In genomic region chr2:203330434-203330833, GRCh38 we compare ENCODE assay signal across 10 cellular contexts. TPM values are rescaled to one million over a fixed set of nuclear protein-coding genes. Genes with fewer than 3 reads are reported as not detected.
A peak's percentile ranks its signal among the peaks of the same experiment; 100 is the strongest.
DNase-seq lines count a peak whose midpoint lies in the region; ATAC-seq and TF ChIP-seq lines count a peak whose summit lies in the region.
"Had no signal": no experiment of that assay in that cellular context is flagged by ENCODE, and none has a peak within 500 bp of the region (broad histone marks: within the 10 kb centered on the region; RNA-seq: fewer than 3 reads in every experiment).

No MANE protein-coding gene starts in this region.

- H3K36me3 ChIP-seq in endodermal cell (ENCODE audit: control insufficient read depth, insufficient read depth, low read length) = no peaks in the 10 kb centered on the region

- H3K27ac ChIP-seq in endodermal cell (ENCODE audit: low read depth, low read length) = no peak overlapping the region

- H3K27ac Mint-ChIP-seq in activated T-cell treated with anti-CD3 and anti-CD28 coated beads, Interleukin-2, amount 50 U/mL, for 72 hours = no peak overlapping the region
- peak overlapping the region; percentile 40 for H3K27ac Mint-ChIP-seq in endodermal cell

- DNase-seq in activated T-cell treated with anti-CD3 and anti-CD28 coated beads, Interleukin-2, amount 50 U/mL, for 72 hours = no peak
- DNase-seq in activated T-cell treated with anti-CD3 and anti-CD28 coated beads, Interleukin-2, amount 50 U/mL, for 48 hours = no peak
- peak; percentile 11 for DNase-seq in NCI-H82 treated with DMSO at 0.1 percent for 48 hours (lab: John Stamatoyannopoulos, UW; ENCODE audit: unreplicated experiment)
- no peak for DNase-seq in endodermal cell
- DNase-seq in skeletal muscle cell (ENCODE audit: low read depth) = peak; percentile 18
- no peak for DNase-seq in putamen (ENCODE audit: low spot score)
- DNase-seq: activated gamma-delta T cell had no signal

- H3K4me3 ChIP-seq in endodermal cell (ENCODE audit: low read length) (peak overlapping the region; percentile 98), skeletal muscle cell (ENCODE audit: low read depth, low read length) (no peak overlapping the region)

- H3K4me1 ChIP-seq in endodermal cell (ENCODE audit: control insufficient read depth, insufficient read depth, low read length) = no peaks in the 10 kb centered on the region

- H3K4me3 Mint-ChIP-seq in activated T-cell treated with anti-CD3 and anti-CD28 coated beads, Interleukin-2, amount 50 U/mL, for 72 hours = peak overlapping the region; percentile 87 to 97
- peak overlapping the region; percentile 73 for H3K4me3 Mint-ChIP-seq in endodermal cell

- H3K9ac ChIP-seq in endodermal cell (ENCODE audit: extremely low read depth, low read length, poor library complexity, severe bottlenecking) = peak overlapping the region; percentile 22

- no peaks in the 10 kb centered on the region for H3K27me3 ChIP-seq in endodermal cell (ENCODE audit: control insufficient read depth, insufficient read depth, low read length, poor library complexity, severe bottlenecking)

- TF ChIP-seq CTCF in endodermal cell (conservative IDR thresholded peaks at IDR 0.05) = no peak

- H3K9me3 ChIP-seq in endodermal cell (ENCODE audit: control insufficient read depth, low read length) = no peaks in the 10 kb centered on the region

- peaks cover 49% of the 10 kb centered on the region for H3K4me1 Mint-ChIP-seq in activated T-cell treated with anti-CD3 and anti-CD28 coated beads, Interleukin-2, amount 50 U/mL, for 72 hours (ENCODE audit: low read depth)
- peaks cover 10% of the 10 kb centered on the region for H3K4me1 Mint-ChIP-seq in endodermal cell

- no peaks in the 10 kb centered on the region for H3K27me3 Mint-ChIP-seq in activated T-cell treated with anti-CD3 and anti-CD28 coated beads, Interleukin-2, amount 50 U/mL, for 72 hours (ENCODE audit: low read depth)
- no peaks in the 10 kb centered on the region for H3K27me3 Mint-ChIP-seq in endodermal cell (ENCODE audit: insufficient read depth)

- no peak for ATAC-seq in activated T-cell treated with anti-CD3 and anti-CD28 coated beads, Interleukin-2, amount 50 U/mL, for 72 hours (replicated peaks in 1 of 2)
- no peak for ATAC-seq in GM19452 (IDR thresholded peaks at IDR 0.05; ENCODE audit: unreplicated experiment)
- ATAC-seq in HG03196 (IDR thresholded peaks at IDR 0.05; ENCODE audit: unreplicated experiment) = no peak
- ATAC-seq: Right ventricle myocardium inferior had no signal

- peaks cover 3 to 5% of the 10 kb centered on the region in 2 donors for H3K36me3 Mint-ChIP-seq in activated T-cell treated with anti-CD3 and anti-CD28 coated beads, Interleukin-2, amount 50 U/mL, for 72 hours (ENCODE audit: insufficient read depth in 2 of 2)
- peaks cover 8% of the 10 kb centered on the region for H3K36me3 Mint-ChIP-seq in endodermal cell (ENCODE audit: low read depth)

- H3K9me3 Mint-ChIP-seq in activated T-cell treated with anti-CD3 and anti-CD28 coated beads, Interleukin-2, amount 50 U/mL, for 72 hours = no peaks in the 10 kb centered on the region
- H3K9me3 Mint-ChIP-seq in endodermal cell = no peaks in the 10 kb centered on the region

RNA-seq across cellular contexts. Expression of gene ABI2, which starts 2.2 kb away (rescaled TPM):
- 10 to 100 TPM; 40.1 to 48.9 TPM for total RNA-seq in activated T-cell treated with anti-CD3 and anti-CD28 coated beads, Interleukin-2, amount 50 U/mL, for 72 hours
- 100 to 1,000 TPM; 115 to 139 TPM for total RNA-seq in endodermal cell
- 145 TPM for polyA plus RNA-seq in endodermal cell (2013, experiment 1 of 2)
- polyA plus RNA-seq in endodermal cell (2013, experiment 2 of 2) = 143 TPM

Comparison
In these comparisons a context has a peak if more than half of its experiments do, and no peak if none do; other contexts are left out.
1. DNase-seq: peak in NCI-H82 treated with DMSO at 0.1 percent for 48 hours (single experiment) and skeletal muscle cell (single experiment); none in activated T-cell treated with anti-CD3 and anti-CD28 coated beads, Interleukin-2, amount 50 U/mL, for 72 hours (0 of 2), activated T-cell treated with anti-CD3 and anti-CD28 coated beads, Interleukin-2, amount 50 U/mL, for 48 hours (0 of 2), endodermal cell (single experiment) and putamen (single experiment).